ENCODE assay signal across 1 cellular context in the genomic region with DNA sequence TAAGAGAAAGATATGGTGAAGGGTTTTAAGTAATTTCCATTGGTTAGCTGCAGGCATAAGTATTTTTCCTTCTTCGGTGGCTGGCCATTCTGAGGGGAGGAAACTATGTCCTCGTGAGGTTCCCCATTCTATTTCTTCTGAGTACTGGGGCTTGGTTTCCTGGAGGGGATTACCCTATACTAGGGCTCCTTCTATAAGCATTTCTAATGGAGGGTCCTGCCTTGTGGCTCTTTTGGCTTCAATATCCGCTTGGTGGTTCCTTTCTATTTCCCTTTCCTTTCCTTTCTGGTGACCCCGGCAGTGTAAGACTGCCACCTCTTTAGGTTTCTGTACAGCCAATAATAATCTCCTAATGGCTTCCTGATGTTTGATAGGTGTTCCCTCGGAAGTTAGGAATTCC. TPM values are rescaled to one million over a fixed set of nuclear protein-coding genes. Genes with fewer than 3 reads are reported as not detected.
"Had no signal": no experiment of that assay in that cellular context is flagged by ENCODE, and none has a peak within 500 bp of the region (broad histone marks: within the 10 kb centered on the region; RNA-seq: fewer than 3 reads in every experiment).

No MANE protein-coding gene starts in this region.

RNA-seq across cellular contexts. Expression of gene GPR68, which starts 18.1 kb away (rescaled TPM):
- total RNA-seq: SJCRH30 had no signal
